Comparison of ENCODE assay signal across 20 cellular contexts in genomic region chr3:43865887-43866528, GRCh38.
DNase-seq lines count a peak whose midpoint lies in the region; ATAC-seq, FAIRE-seq and TF ChIP-seq lines count a peak whose summit lies in the region.
"Had no signal": no experiment of that assay in that cellular context is flagged by ENCODE, and none has a peak within 500 bp of the region (broad histone marks: within the 10 kb centered on the region; RNA-seq: fewer than 3 reads in every experiment).

No MANE protein-coding gene starts in this region.

- H3K36me3 ChIP-seq in PC-3 (ENCODE audit: low read depth, low read length), result no peaks in the 10 kb centered on the region
- no peaks in the 10 kb centered on the region for H3K36me3 ChIP-seq in esophagus muscularis mucosa
- no peaks in the 10 kb centered on the region for H3K36me3 ChIP-seq in HepG2 (replicated peaks in 1 of 2; ENCODE audit: control insufficient read depth in 1 of 2, insufficient read depth in 2 of 2, low read length in 2 of 2)

- H3K4me1 Mint-ChIP-seq in osteocyte (ENCODE audit: unreplicated experiment) (peaks cover 68% of the 10 kb centered on the region), T-helper 17 cell (no peaks in the 10 kb centered on the region)
- H3K4me1 Mint-ChIP-seq: B cell had no signal

- TF ChIP-seq RAD21 in HepG2 (CRISPR knock-in tag; IDR thresholded peaks at IDR 0.05), result no peak

- H3K4me3 Mint-ChIP-seq in osteocyte (ENCODE audit: unreplicated experiment), result no peak overlapping the region
- no peak overlapping the region for H3K4me3 Mint-ChIP-seq in T-helper 17 cell
- H3K4me3 Mint-ChIP-seq: B cell; CD4-positive, alpha-beta T cell had no signal

- TF ChIP-seq CTCF in AG04450 (IDR thresholded peaks at IDR 0.05; ENCODE audit: low read depth, low read length) (no peak), PC-3 (conservative IDR thresholded peaks at IDR 0.05; ENCODE audit: low read depth, low read length) (no peak), esophagus muscularis mucosa (IDR thresholded peaks at IDR 0.05) (no peak), osteocyte (IDR thresholded peaks at IDR 0.05) (no peak), HepG2 (CRISPR knock-in tag; IDR thresholded peaks at IDR 0.05) (no peak)

- POLR2A ChIA-PET in AG04450 (lab: Yijun Ruan, JAX), result interaction anchor here (1.0 kb wide), 2 partner anchors 112 to 158 kb away, joined by 3 read pairs; no protein-coding TSS in a partner anchor
- POLR2A ChIA-PET in PC-3 (lab: Charles Lee; ENCODE audit: unreplicated experiment), result interaction anchor here (0.6 to 1.0 kb wide), 4 partner anchors 14 to 686 kb away, joined by 3 to 24 read pairs (median 6); partner anchors contain the start of gene ANO10
- POLR2A ChIA-PET in HepG2 (lab: Yijun Ruan, JAX), result no interaction called here

- FAIRE-seq in H54 (lab: Jason Lieb, UNC), result no peak
- no peak for FAIRE-seq in HepG2 (lab: Jason Lieb, UNC)
- FAIRE-seq: K562 had no signal

- H4K20me1 ChIP-seq in PC-3 (ENCODE audit: low read length), result no peaks in the 10 kb centered on the region
- no peaks in the 10 kb centered on the region for H4K20me1 ChIP-seq in HepG2 (ENCODE audit: insufficient read depth, low read length)

- CTCF ChIA-PET in AG04450 (lab: Charles Lee), result interaction anchor here (9.0 kb wide), 1 partner anchor 11 kb away, joined by 83 read pairs; no protein-coding TSS in a partner anchor
- CTCF ChIA-PET in PC-3 (lab: Charles Lee), result interaction anchor here (1.1 kb wide), 1 partner anchor 14 kb away, joined by 7 read pairs; no protein-coding TSS in a partner anchor
- CTCF ChIA-PET in HepG2 (lab: Yijun Ruan, JAX; ENCODE audit: low intra/inter-chr PET ratio, low total read pairs), result no interaction called here

- H3K36me3 Mint-ChIP-seq in osteocyte (ENCODE audit: unreplicated experiment), result no peaks in the 10 kb centered on the region
- peaks cover 4% of the 10 kb centered on the region for H3K36me3 Mint-ChIP-seq in T-helper 17 cell (ENCODE audit: low read depth)

- no peak overlapping the region for H3K4me3 ChIP-seq in AG04450 (ENCODE audit: low read depth, low read length)
- H3K4me3 ChIP-seq in PC-3 (ENCODE audit: low read length), result no peak overlapping the region
- no peak overlapping the region for H3K4me3 ChIP-seq in esophagus muscularis mucosa
- no peak overlapping the region for H3K4me3 ChIP-seq in HepG2 (replicated peaks in 1 of 3; ENCODE audit: insufficient read depth in 1 of 3, low read depth in 2 of 3, low read length in 3 of 3)
- H3K4me3 ChIP-seq: K562, SK-N-MC had no signal

- no peaks in the 10 kb centered on the region for H3K9me2 ChIP-seq in PC-3 (replicated peaks; ENCODE audit: low read length)

- H3K27ac Mint-ChIP-seq in osteocyte (ENCODE audit: unreplicated experiment), result peak overlapping the region; percentile 67
- H3K27ac Mint-ChIP-seq in T-helper 17 cell, result no peak overlapping the region
- H3K27ac Mint-ChIP-seq: B cell; CD4-positive, alpha-beta T cell had no signal

- H3F3A ChIP-seq in PC-3 (ENCODE audit: low read length, unreplicated experiment), result peaks cover 9% of the 10 kb centered on the region

- peak overlapping the region; percentile 25 for H3K4me2 ChIP-seq in PC-3 (ENCODE audit: low read length)
- no peak overlapping the region for H3K4me2 ChIP-seq in HepG2 (ENCODE audit: low read depth, low read length)

- H3K27me3 ChIP-seq in AG04450 (ENCODE audit: control insufficient read depth, insufficient read depth, low read length) (no peaks in the 10 kb centered on the region), PC-3 (ENCODE audit: low read length) (no peaks in the 10 kb centered on the region), esophagus muscularis mucosa (peaks cover 0 to 27% (median 0%) of the 10 kb centered on the region in 4 donors), HepG2 (ENCODE audit: control insufficient read depth in 1 of 2, insufficient read depth in 2 of 2, low read length in 2 of 2) (peaks cover 0 to 9% of the 10 kb centered on the region in 2 experiments; a peak in 2 of 5 replicates)

- in situ Hi-C loops in HepG2 (cut with HindIII; ENCODE audit: extremely low pct_ligation_motif_present, low pct_unique_long_range_greater_than_20kb), result no loop called here

- H3K27me3 Mint-ChIP-seq in osteocyte (ENCODE audit: unreplicated experiment) (no peaks in the 10 kb centered on the region), T-helper 17 cell (peaks cover 68% of the 10 kb centered on the region)

- intact Hi-C loops in PC-3 (cut with micrococcal nuclease) (no loop called here), esophagus muscularis mucosa (cut with DNase I) (no loop called here), HepG2 (cut with micrococcal nuclease; ENCODE audit: unreplicated experiment) (no loop called here)

- H3K27ac ChIP-seq in AG04450 (ENCODE audit: low read depth, low read length), result peak overlapping the region; percentile 47
- peak overlapping the region; percentile 97 for H3K27ac ChIP-seq in PC-3 (ENCODE audit: low read length)
- no peak overlapping the region for H3K27ac ChIP-seq in esophagus muscularis mucosa (replicated peaks in 1 of 4)
- H3K27ac ChIP-seq in caudate nucleus (ENCODE audit: low read depth, low read length), result no peak overlapping the region
- no peak overlapping the region for H3K27ac ChIP-seq in HepG2 (ENCODE audit: extremely low read length, insufficient read depth, low read length)
- H3K27ac ChIP-seq: SK-N-MC had no signal

- 89% methylated on average over 5 of the region's 9 CpGs for WGBS in esophagus muscularis mucosa
- 58% methylated on average over 7 of the region's 9 CpGs for WGBS in HepG2 (ENCODE audit: low lambda C conversion rate)

- H3K9ac ChIP-seq in PC-3 (ENCODE audit: low read length), result peak overlapping the region; percentile 69
- H3K9ac ChIP-seq in HepG2 (ENCODE audit: insufficient read depth, low read depth, low read length), result no peak overlapping the region

- DNase-seq in AG04450 (ENCODE audit: low read depth, low spot score) (no peak), PC-3 (no peak), esophagus muscularis mucosa (ENCODE audit: extremely low spot score) (peak; percentile 79), osteocyte (ENCODE audit: extremely low spot score, unreplicated experiment) (peak; percentile 17), T-helper 17 cell (no peak), H54 (ENCODE audit: insufficient read length, low spot score) (no peak), caudate nucleus (lab: John Stamatoyannopoulos, UW) (no peak), HepG2 (ENCODE audit: low spot score) (no peak)
- DNase-seq: CD4-positive, alpha-beta T cell; DMS79; GF-D8; H7; NCI-H1436 treated with DMSO at 0.1 percent for 48 hours; NCI-H2107; NCI-H345; NCI-H526 treated with DMSO at 0.1 percent for 48 hours; NK-92 treated with Interleukin-12 subunit alpha and Interleukin-12 subunit beta, amount 100 ng/mL, for 24 hours had no signal

- TF ChIP-seq POLR2A in esophagus muscularis mucosa (IDR thresholded peaks at IDR 0.05; ENCODE audit: low read depth) (no peak), H54 (IDR thresholded peaks at IDR 0.05; ENCODE audit: low read depth, low read length) (no peak), HepG2 (IDR thresholded peaks at IDR 0.05; ENCODE audit: insufficient read depth in 1 of 2, low read depth in 2 of 2, low read length in 2 of 2) (no peak)

- no peak for TF ChIP-seq EP300 in esophagus muscularis mucosa (IDR thresholded peaks at IDR 0.05)
- no peak for TF ChIP-seq EP300 in HepG2 (IDR thresholded peaks at IDR 0.05; ENCODE audit: low read depth in 2 of 2, low read length in 2 of 2)
- TF ChIP-seq EP300 in HepG2 (CRISPR knock-in tag; IDR thresholded peaks at IDR 0.05; ENCODE audit: borderline replicate concordance), result no peak

- peaks cover 56% of the 10 kb centered on the region for H3K4me1 ChIP-seq in PC-3 (ENCODE audit: insufficient read depth, low read length)
- peaks cover 0 to 11% (median 8%) of the 10 kb centered on the region in 4 donors for H3K4me1 ChIP-seq in esophagus muscularis mucosa
- H3K4me1 ChIP-seq in HepG2 (ENCODE audit: insufficient read depth, low read length), result no peaks in the 10 kb centered on the region

- ATAC-seq in PC-3 (no peak), T-helper 17 cell (no peak), HepG2 (no peak)
- ATAC-seq: K562 had no signal

- H3K79me2 ChIP-seq in PC-3 (ENCODE audit: low read length), result no peaks in the 10 kb centered on the region
- H3K79me2 ChIP-seq in HepG2 (ENCODE audit: insufficient read depth, low read length), result no peaks in the 10 kb centered on the region

- BruUV-seq in PC-3 (replicated peaks; lab: Mats Ljungman, UMichigan) (TSS peak; percentile 63), HepG2 (replicated peaks; lab: Mats Ljungman, UMichigan) (no TSS peak)

- no peaks in the 10 kb centered on the region for H3K9me3 Mint-ChIP-seq in osteocyte (ENCODE audit: unreplicated experiment)
- H3K9me3 Mint-ChIP-seq: CD4-positive, alpha-beta T cell had no signal

- H2AFZ ChIP-seq in PC-3 (ENCODE audit: low read length), result no peak overlapping the region
- no peak overlapping the region for H2AFZ ChIP-seq in HepG2 (ENCODE audit: low read length)

- no peaks in the 10 kb centered on the region for H3K9me3 ChIP-seq in AG04450 (ENCODE audit: control insufficient read depth, insufficient read depth, low read length)
- no peaks in the 10 kb centered on the region for H3K9me3 ChIP-seq in PC-3 (ENCODE audit: low read length)
- H3K9me3 ChIP-seq in esophagus muscularis mucosa, result no peaks in the 10 kb centered on the region
- H3K9me3 ChIP-seq in T-helper 17 cell (ENCODE audit: control insufficient read depth, low read length, poor library complexity, severe bottlenecking), result peaks cover 4% of the 10 kb centered on the region
- no peaks in the 10 kb centered on the region for H3K9me3 ChIP-seq in HepG2 (ENCODE audit: low read length)

TF ChIP-seq in HepG2, 621 proteins besides CTCF, POLR2A, EP300 and RAD21:
- no peak for TF ChIP-seq ZNF335 (CRISPR knock-in tag; IDR thresholded peaks at IDR 0.05)
- TF ChIP-seq FOXA1 (IDR thresholded peaks at IDR 0.05), result no peak
- no peak for TF ChIP-seq FOXA1 (CRISPR knock-in tag; IDR thresholded peaks at IDR 0.05)
- TF ChIP-seq ZNF441 (CRISPR knock-in tag; IDR thresholded peaks at IDR 0.05; ENCODE audit: borderline replicate concordance), result no peak
- no peak for TF ChIP-seq PRPF4 (IDR thresholded peaks at IDR 0.05; ENCODE audit: low read depth, low read length, poor library complexity, severe bottlenecking)
TF ChIP-seq in HepG2: peak in this region for 0.

Comparison
In these comparisons a context has a peak if more than half of its experiments do, and no peak if none do; other contexts are left out.
1. DNase-seq: peak in esophagus muscularis mucosa (single experiment) and osteocyte (single experiment); none in AG04450 (single experiment), PC-3 (single experiment), T-helper 17 cell (0 of 3), H54 (single experiment), caudate nucleus (0 of 61) and HepG2 (single experiment).
2. H3K27ac ChIP-seq: peak in AG04450 (single experiment) and PC-3 (single experiment); none in esophagus muscularis mucosa (0 of 4), caudate nucleus (single experiment) and HepG2 (single experiment).